Comparison of ENCODE assay signal across 9 cellular contexts in genomic region chr2:162317058-162317742, GRCh38. TPM values are rescaled to one million over a fixed set of nuclear protein-coding genes. Genes with fewer than 3 reads are reported as not detected.
DNase-seq lines count a peak whose midpoint lies in the region; ATAC-seq and TF ChIP-seq lines count a peak whose summit lies in the region.
"Had no signal": no experiment of that assay in that cellular context is flagged by ENCODE, and none has a peak within 500 bp of the region (broad histone marks: within the 10 kb centered on the region; RNA-seq: fewer than 3 reads in every experiment).

No MANE protein-coding gene starts in this region.

- BruUV-seq in A673 (replicated peaks; lab: Mats Ljungman, UMichigan) (no TSS peak), MCF 10A (replicated peaks; lab: Mats Ljungman, UMichigan) (no TSS peak)

- no peak overlapping the region for H3K27ac ChIP-seq in A673 (ENCODE audit: low read depth, low read length, poor library complexity, severe bottlenecking)
- peak overlapping the region; percentile 99 for H3K27ac ChIP-seq in HL-60 (replicated peaks)
- peak overlapping the region; percentile 35 for H3K27ac ChIP-seq in muscle layer of colon (ENCODE audit: low read depth, low read length)

- no peaks in the 10 kb centered on the region for H3K27me3 ChIP-seq in A673 (replicated peaks; ENCODE audit: insufficient read depth, low read depth, low read length, poor library complexity)
- no peaks in the 10 kb centered on the region for H3K27me3 ChIP-seq in HL-60 (ENCODE audit: insufficient read depth, poor library complexity, severe bottlenecking)
- no peaks in the 10 kb centered on the region for H3K27me3 ChIP-seq in muscle layer of colon (ENCODE audit: control insufficient read depth in 1 of 2, insufficient read depth in 2 of 2, low read length in 2 of 2)

- H3K4me1 ChIP-seq in A673 (ENCODE audit: insufficient read depth, low read length, poor library complexity, severe bottlenecking) (no peaks in the 10 kb centered on the region), muscle layer of colon (ENCODE audit: insufficient read depth, low read length) (peaks cover 23% of the 10 kb centered on the region)

- DNase-seq in A673 (ENCODE audit: low spot score) (no peak), HL-60 (ENCODE audit: low read depth in 1 of 2, low spot score in 1 of 2) (no peak), MCF 10A (ENCODE audit: unreplicated experiment) (no peak), RPMI8226 (no peak), AML-193 (lab: John Stamatoyannopoulos, UW) (no peak)

- no peaks in the 10 kb centered on the region for H3K36me3 ChIP-seq in A673 (ENCODE audit: insufficient read depth, low read length, poor library complexity, severe bottlenecking)
- H3K36me3 ChIP-seq in muscle layer of colon (ENCODE audit: insufficient read depth, low read length): no peaks in the 10 kb centered on the region

- H3K36me3 Mint-ChIP-seq in MCF 10A (ENCODE audit: insufficient read depth, unreplicated experiment): peaks cover 7% of the 10 kb centered on the region

- intact Hi-C loops in A673 (cut with micrococcal nuclease; ENCODE audit: unreplicated experiment): no loop called here
- intact Hi-C loops in MCF 10A (cut with micrococcal nuclease): no loop called here

- H3K9ac ChIP-seq in muscle layer of colon (ENCODE audit: low read length): peak overlapping the region; percentile 78

- peak overlapping the region; percentile 77 for H3K4me3 ChIP-seq in A673 (ENCODE audit: low read depth, low read length, poor library complexity, severe bottlenecking)
- H3K4me3 ChIP-seq in HL-60 (replicated peaks; ENCODE audit: insufficient read depth, low read length): peak overlapping the region; percentile 73
- peak overlapping the region; percentile 78 to 99 for H3K4me3 ChIP-seq in muscle layer of colon (ENCODE audit: low read depth in 1 of 2, low read length in 2 of 2)

- CTCF ChIA-PET in A673 (lab: Charles Lee): no interaction called here
- CTCF ChIA-PET in MCF 10A (lab: Yijun Ruan, JAX): interaction anchor here (0.5 to 2.5 kb wide), 6 partner anchors 14 to 1825 kb away, joined by 3 to 22 read pairs (median 4); no protein-coding TSS in a partner anchor

- TF ChIP-seq CTCF in A673 (conservative IDR thresholded peaks at IDR 0.05; ENCODE audit: low read depth, low read length) (no peak), HL-60 (IDR thresholded peaks at IDR 0.05; ENCODE audit: insufficient read depth, low read length) (no peak), MCF 10A (IDR thresholded peaks at IDR 0.05; ENCODE audit: unreplicated experiment) (no peak)

- ATAC-seq in HG03460 (IDR thresholded peaks at IDR 0.05; ENCODE audit: unreplicated experiment) (no peak), HG03354 (IDR thresholded peaks at IDR 0.05; ENCODE audit: poor library complexity, severe bottlenecking, unreplicated experiment) (no peak)

- POLR2A ChIA-PET in A673 (lab: Charles Lee; ENCODE audit: low non-redundant PET) (no interaction called here), MCF 10A (lab: Yijun Ruan, JAX) (interaction anchor here (0.7 to 2.7 kb wide), 12 partner anchors 8 to 1375 kb away, joined by 3 to 10 read pairs (median 3); partner anchors contain the start of gene PSMD14)

- H3K9me3 ChIP-seq in A673 (ENCODE audit: low read depth, low read length, poor library complexity, severe bottlenecking) (no peaks in the 10 kb centered on the region), muscle layer of colon (ENCODE audit: low read length) (no peaks in the 10 kb centered on the region)

- H3K4me1 Mint-ChIP-seq in MCF 10A (ENCODE audit: insufficient read depth, unreplicated experiment): peaks cover 19% of the 10 kb centered on the region

- peak overlapping the region; percentile 99 for H3K27ac Mint-ChIP-seq in MCF 10A (ENCODE audit: low read depth, unreplicated experiment)

- no peaks in the 10 kb centered on the region for H3K9me3 Mint-ChIP-seq in MCF 10A (ENCODE audit: unreplicated experiment)

- H3K4me3 Mint-ChIP-seq in MCF 10A (ENCODE audit: unreplicated experiment): peak overlapping the region; percentile 86

- no peaks in the 10 kb centered on the region for H3K27me3 Mint-ChIP-seq in MCF 10A (ENCODE audit: insufficient read depth, unreplicated experiment)

RNA-seq across cellular contexts. Expression of gene IFIH1, which starts 1.3 kb away (rescaled TPM):
- 5.1 and 6.9 TPM in 2 replicates for total RNA-seq in A673 (2021)
- total RNA-seq in MCF 10A (2022): 4.5 and 7.2 TPM in 2 replicates
- total RNA-seq: G401 had no signal

RNA-seq across cellular contexts. Expression of gene GCA, which starts 26.7 kb away (rescaled TPM):
- total RNA-seq in A673 (2021): 7.0 and 11.6 TPM in 2 replicates
- total RNA-seq in MCF 10A (2022): 0.77 and 1.9 TPM in 2 replicates
